ENCODE assay signal across 8 cellular contexts in genomic region chr10:94546058-94546595, GRCh38. TPM values are rescaled to one million over a fixed set of nuclear protein-coding genes. Genes with fewer than 3 reads are reported as not detected.
DNase-seq lines count a peak whose midpoint lies in the region; ATAC-seq, FAIRE-seq and TF ChIP-seq lines count a peak whose summit lies in the region.

No MANE protein-coding gene starts in this region.

- peak; percentile 83 for FAIRE-seq in GM12891 (lab: Jason Lieb, UNC)

- H3K9ac ChIP-seq in liver (ENCODE audit: low read depth in 1 of 2, low read length in 2 of 2), result peak overlapping the region; percentile 45 to 77

- H3K9me3 ChIP-seq in A673 (ENCODE audit: low read depth, low read length, poor library complexity, severe bottlenecking), result no peaks in the 10 kb centered on the region
- no peaks in the 10 kb centered on the region for H3K9me3 ChIP-seq in liver (ENCODE audit: control insufficient read depth in 4 of 4, low read length in 3 of 4)
- no peaks in the 10 kb centered on the region for H3K9me3 ChIP-seq in transverse colon

- 1% methylated on average over 21 of the region's 21 CpGs for WGBS in liver
- WGBS in transverse colon (ENCODE audit: low coverage in 1 of 2), 2 donors, result 0% methylated on average over 9 to 21 of the region's 21 CpGs

- peak; percentile 29 for DNase-seq in A673 (ENCODE audit: low spot score)
- no peak for DNase-seq in GM12891 (ENCODE audit: insufficient read length, low spot score)
- DNase-seq in OCI-M1 (lab: John Stamatoyannopoulos, UW), result peak; percentile 67
- DNase-seq in choroid plexus epithelial cell (ENCODE audit: low read depth), result peak; percentile 33
- no peak for DNase-seq in transverse colon
- DNase-seq in posterior vena cava (ENCODE audit: low spot score), result no peak

- peaks cover 12% of the 10 kb centered on the region for H3K4me1 ChIP-seq in A673 (ENCODE audit: insufficient read depth, low read length, poor library complexity, severe bottlenecking)
- peaks cover 2 to 19% (median 14%) of the 10 kb centered on the region in 4 donors for H3K4me1 ChIP-seq in liver (ENCODE audit: control insufficient read depth in 4 of 4, insufficient read depth in 4 of 4, low read length in 3 of 4)
- peaks cover 0 to 23% (median 15%) of the 10 kb centered on the region in 4 donors for H3K4me1 ChIP-seq in transverse colon

- CTCF ChIA-PET in A673 (lab: Charles Lee), result interaction anchor here (0.5 kb wide), 1 partner anchor 1698 kb away, joined by 4 read pairs; the partner anchor contains the start of gene EXOC6

- no peaks in the 10 kb centered on the region for H3K27me3 ChIP-seq in A673 (replicated peaks; ENCODE audit: insufficient read depth, low read depth, low read length, poor library complexity)
- no peaks in the 10 kb centered on the region for H3K27me3 ChIP-seq in liver (ENCODE audit: control insufficient read depth in 4 of 4, insufficient read depth in 4 of 4, low read length in 3 of 4)
- no peaks in the 10 kb centered on the region for H3K27me3 ChIP-seq in transverse colon

- 0 out of 2 replicates have a peak, but pooled peaks have one; percentile 21 for TF ChIP-seq POLR2A in GM12891 (IDR thresholded peaks at IDR 0.05; ENCODE audit: low read depth, low read length)
- no peak for TF ChIP-seq POLR2A in transverse colon (IDR thresholded peaks at IDR 0.05)

- intact Hi-C loops in A673 (cut with micrococcal nuclease; ENCODE audit: unreplicated experiment) (no loop called here), transverse colon (cut with DNase I; ENCODE audit: low total_unique reads) (no loop called here), posterior vena cava (cut with DNase I) (loop anchor here in 1 of 2 donors (2.0 kb wide), 1 partner anchor 71 kb away; no protein-coding TSS in a partner anchor)

- POLR2A ChIA-PET in A673 (lab: Charles Lee; ENCODE audit: low non-redundant PET), result interaction anchor here (0.5 kb wide), 1 partner anchor 20 kb away, joined by 3 read pairs; no protein-coding TSS in a partner anchor

- H3K4me3 ChIP-seq in A673 (ENCODE audit: low read depth, low read length, poor library complexity, severe bottlenecking) (peak overlapping the region; percentile 90), choroid plexus epithelial cell (ENCODE audit: low read depth, low read length) (peak overlapping the region; percentile 96), liver (ENCODE audit: low read depth in 1 of 3, low read length in 3 of 3) (peak overlapping the region; percentile 82 to 99 (median 96)), transverse colon (peak overlapping the region; percentile 59 to 92 (median 76))

- BruUV-seq in A673 (replicated peaks; lab: Mats Ljungman, UMichigan), result TSS peak; percentile 63

- TF ChIP-seq CTCF in A673 (conservative IDR thresholded peaks at IDR 0.05; ENCODE audit: low read depth, low read length) (no peak), choroid plexus epithelial cell (conservative IDR thresholded peaks at IDR 0.05; ENCODE audit: low read depth, low read length) (no peak), liver (IDR thresholded peaks at IDR 0.05; ENCODE audit: low read depth, low read length, missing input control) (no peak), transverse colon (IDR thresholded peaks at IDR 0.05) (no peak)

- TF ChIP-seq EP300 in transverse colon (IDR thresholded peaks at IDR 0.05; ENCODE audit: low read depth), result no peak

- H3K27ac ChIP-seq in A673 (ENCODE audit: low read depth, low read length, poor library complexity, severe bottlenecking), result peak overlapping the region; percentile 90
- H3K27ac ChIP-seq in liver (ENCODE audit: low read depth in 1 of 2, low read length in 2 of 2), result no peak overlapping the region
- peak overlapping the region; percentile 75 to 86 (median 78) for H3K27ac ChIP-seq in transverse colon

- peak; percentile 9 for ATAC-seq in HG03060 (IDR thresholded peaks at IDR 0.05; ENCODE audit: low read depth, unreplicated experiment)

- H3K36me3 ChIP-seq in A673 (ENCODE audit: insufficient read depth, low read length, poor library complexity, severe bottlenecking) (peaks cover 25% of the 10 kb centered on the region), liver (ENCODE audit: control insufficient read depth in 4 of 4, insufficient read depth in 3 of 4, low read depth in 1 of 4, low read length in 3 of 4) (peaks cover 0 to 1% (median 0%) of the 10 kb centered on the region in 4 donors), transverse colon (no peaks in the 10 kb centered on the region)

- no peak for TF ChIP-seq RAD21 in liver (IDR thresholded peaks at IDR 0.05)

- in situ Hi-C loops in transverse colon (cut with MboI; ENCODE audit: low pct_ligation_motif_present in 1 of 4, low pct_unique_long_range_greater_than_20kb in 1 of 4, low sequenced_read_pairs in 3 of 4), result no loop called here

TF ChIP-seq in GM12891, 5 proteins besides CTCF, POLR2A, EP300 and RAD21:
- TF ChIP-seq PAX5 (IDR thresholded peaks at IDR 0.05; ENCODE audit: insufficient read depth, low read length, severe bottlenecking) (no peak), POLR2AphosphoS5 (IDR thresholded peaks at IDR 0.05; ENCODE audit: low read depth, low read length) (peak; percentile 4; the same call in 1 of the 2 replicates), POU2F2 (IDR thresholded peaks at IDR 0.05; ENCODE audit: low read depth, low read length) (0 out of 2 replicates have a peak, but pooled peaks have one; percentile 2)

TF ChIP-seq in liver, 16 proteins besides CTCF, POLR2A, EP300 and RAD21:
- TF ChIP-seq ZBTB33 (IDR thresholded peaks at IDR 0.05) (no peak), RXRA (IDR thresholded peaks at IDR 0.05) (no peak), EGR1 (IDR thresholded peaks at IDR 0.05; ENCODE audit: low read depth in 2 of 2) (no peak), HNF4G (IDR thresholded peaks at IDR 0.05) (no peak), YY1 (IDR thresholded peaks at IDR 0.05) (peak; percentile 23)

RNA-seq across cellular contexts. Expression of gene HELLS, which starts 0.5 kb away (rescaled TPM):
- total RNA-seq in A673 (2021) (177 and 181 TPM in 2 replicates), liver (10 to 100 TPM in 1 of 2 donors, 1 to 10 TPM in 1; 2.0 to 56.4 TPM), transverse colon (10 to 100 TPM in 1 of 4 donors, 1 to 10 TPM in 3; 1.9 to 15.1 (median 7.1) TPM), posterior vena cava (1 to 10 TPM; 3.6 to 5.0 TPM)
- 26.5 TPM for polyA plus RNA-seq in GM12891 (2012; ENCODE audit: low read depth, missing spikeins)
- polyA plus RNA-seq in liver, result 1 to 10 TPM; 1.2 to 1.6 TPM

Comparison
In these comparisons a context has a peak if more than half of its experiments do, and no peak if none do; other contexts are left out.
1. DNase-seq: peak in A673 (single experiment), OCI-M1 (single experiment) and choroid plexus epithelial cell (single experiment); none in GM12891 (single experiment), transverse colon (single experiment) and posterior vena cava (single experiment).
2. H3K27ac ChIP-seq: peak in A673 (single experiment) and transverse colon (4 of 4); none in liver (0 of 2).
3. Peak in every context shown above with its lines, with median percentiles within 50 percentile points of each other: H3K4me3 ChIP-seq.